In genomic region chr17:60604686-60605334, GRCh38 we compare ENCODE assay signal across 9 cellular contexts. TPM values are rescaled to one million over a fixed set of nuclear protein-coding genes. Genes with fewer than 3 reads are reported as not detected.
A peak's percentile ranks its signal among the peaks of the same experiment; 100 is the strongest.
DNase-seq lines count a peak whose midpoint lies in the region; ATAC-seq and TF ChIP-seq lines count a peak whose summit lies in the region.
"Had no signal": no experiment of that assay in that cellular context is flagged by ENCODE, and none has a peak within 500 bp of the region (broad histone marks: within the 10 kb centered on the region; RNA-seq: fewer than 3 reads in every experiment).

No MANE protein-coding gene starts in this region.

- H3K36me3 ChIP-seq in PC-9 (ENCODE audit: low read depth) = no peaks in the 10 kb centered on the region

- DNase-seq in GM04503 (ENCODE audit: low read depth) (peak; percentile 61), PC-9 (peak; percentile 25 to 76), retinal pigment epithelial cell (ENCODE audit: low read depth) (peak; percentile 78), NCI-H128 (lab: John Stamatoyannopoulos, UW; ENCODE audit: unreplicated experiment) (no peak)
- no peak for DNase-seq in activated T-helper 1 cell treated with anti-CD3 and anti-CD28 coated beads, Interleukin-12 subunit alpha, Interleukin-12 subunit beta, Interleukin-2, Interleukin-4 antibody, amounts not matched to agents 30 ng/mL and 10 ng/mL and 1 ng/mL, durations not matched to agents 14 hours and 24 hours and 36 hours (ENCODE audit: low spot score)
- no peak for DNase-seq in activated CD4-positive, alpha-beta T cell treated with anti-CD3 and anti-CD28 coated beads for 36 hours
- DNase-seq: NCI-H82 had no signal

- H2AFZ ChIP-seq in PC-9 = no peak overlapping the region

- H3F3A ChIP-seq in PC-9 (ENCODE audit: insufficient read depth, low read depth) = peaks cover 24% of the 10 kb centered on the region

- peaks cover 5% of the 10 kb centered on the region; the same call in 1 of the 2 replicates for H4K20me1 ChIP-seq in PC-9 (ENCODE audit: insufficient read depth)

- H3K4me1 Mint-ChIP-seq in activated T-helper 1 cell treated with anti-CD3 and anti-CD28 coated beads, Interleukin-12 subunit alpha, Interleukin-12 subunit beta, Interleukin-2, Interleukin-4 antibody, amounts not matched to agents 30 ng/mL and 10 ng/mL and 1 ng/mL, durations not matched to agents 14 hours and 24 hours and 36 hours (ENCODE audit: low read depth) = peaks cover 39% of the 10 kb centered on the region
- H3K4me1 Mint-ChIP-seq in activated CD4-positive, alpha-beta T cell treated with anti-CD3 and anti-CD28 coated beads for 36 hours = peaks cover 32% of the 10 kb centered on the region

- no peaks in the 10 kb centered on the region for H3K9me2 ChIP-seq in PC-9 (ENCODE audit: insufficient read depth)

- H3K36me3 Mint-ChIP-seq in activated T-helper 1 cell treated with anti-CD3 and anti-CD28 coated beads, Interleukin-12 subunit alpha, Interleukin-12 subunit beta, Interleukin-2, Interleukin-4 antibody, amounts not matched to agents 30 ng/mL and 10 ng/mL and 1 ng/mL, durations not matched to agents 14 hours and 24 hours and 36 hours (ENCODE audit: low read depth) = peaks cover 4% of the 10 kb centered on the region
- peaks cover 4% of the 10 kb centered on the region for H3K36me3 Mint-ChIP-seq in activated CD4-positive, alpha-beta T cell treated with anti-CD3 and anti-CD28 coated beads for 36 hours (ENCODE audit: low read depth)

- no TSS peak for BruUV-seq in PC-9 (replicated peaks; lab: Mats Ljungman, UMichigan)

- TF ChIP-seq POLR2A in GM18505 (IDR thresholded peaks at IDR 0.05; ENCODE audit: borderline replicate concordance, extremely low read depth, insufficient read depth, insufficient read length) = no peak

- peaks cover 93% of the 10 kb centered on the region for H3K79me2 ChIP-seq in PC-9 (ENCODE audit: low read depth)

- intact Hi-C loops in PC-9 (cut with micrococcal nuclease; ENCODE audit: unreplicated experiment) = loop anchor here (5.0 kb wide), 1 partner anchor 78 kb away; the partner anchor contains the start of gene APPBP2
- intact Hi-C loops in activated T-helper 1 cell treated with anti-CD3 and anti-CD28 coated beads, Interleukin-12 subunit alpha, Interleukin-12 subunit beta, Interleukin-2, Interleukin-4 antibody, amounts not matched to agents 30 ng/mL and 10 ng/mL and 1 ng/mL, durations not matched to agents 14 hours and 24 hours and 36 hours (cut with micrococcal nuclease) = no loop called here
- intact Hi-C loops in activated CD4-positive, alpha-beta T cell treated with anti-CD3 and anti-CD28 coated beads for 36 hours (cut with DNase I, micrococcal nuclease) = loop anchor here in 1 of 2 experiments (5.0 kb wide), 2 partner anchors 713 to 807 kb away; partner anchors contain the start of genes RPS6KB1 and TUBD1

- peak overlapping the region; percentile 13; the same call in 1 of the 2 replicates for H3K4me2 ChIP-seq in PC-9

- no peaks in the 10 kb centered on the region for H3K27me3 Mint-ChIP-seq in activated T-helper 1 cell treated with anti-CD3 and anti-CD28 coated beads, Interleukin-12 subunit alpha, Interleukin-12 subunit beta, Interleukin-2, Interleukin-4 antibody, amounts not matched to agents 30 ng/mL and 10 ng/mL and 1 ng/mL, durations not matched to agents 14 hours and 24 hours and 36 hours (ENCODE audit: insufficient read depth)
- H3K27me3 Mint-ChIP-seq in activated CD4-positive, alpha-beta T cell treated with anti-CD3 and anti-CD28 coated beads for 36 hours = no peaks in the 10 kb centered on the region

- peak overlapping the region; percentile 20; the same call in 1 of the 2 replicates for H3K27ac ChIP-seq in PC-9

- peaks cover 22% of the 10 kb centered on the region for H3K4me1 ChIP-seq in PC-9 (replicated peaks; ENCODE audit: insufficient read depth)

- no peak overlapping the region for H3K27ac Mint-ChIP-seq in activated T-helper 1 cell treated with anti-CD3 and anti-CD28 coated beads, Interleukin-12 subunit alpha, Interleukin-12 subunit beta, Interleukin-2, Interleukin-4 antibody, amounts not matched to agents 30 ng/mL and 10 ng/mL and 1 ng/mL, durations not matched to agents 14 hours and 24 hours and 36 hours
- H3K27ac Mint-ChIP-seq in activated CD4-positive, alpha-beta T cell treated with anti-CD3 and anti-CD28 coated beads for 36 hours = no peak overlapping the region

- H3K27me3 ChIP-seq in PC-9 (ENCODE audit: insufficient read depth, low read depth) = no peaks in the 10 kb centered on the region

- ATAC-seq in esophagus mucosa (peak; percentile 16), GM18505 (IDR thresholded peaks at IDR 0.05; ENCODE audit: unreplicated experiment) (no peak)
- ATAC-seq in activated CD4-positive, alpha-beta T cell treated with anti-CD3 and anti-CD28 coated beads for 36 hours = no peak

- H3K9me3 Mint-ChIP-seq in activated T-helper 1 cell treated with anti-CD3 and anti-CD28 coated beads, Interleukin-12 subunit alpha, Interleukin-12 subunit beta, Interleukin-2, Interleukin-4 antibody, amounts not matched to agents 30 ng/mL and 10 ng/mL and 1 ng/mL, durations not matched to agents 14 hours and 24 hours and 36 hours = no peaks in the 10 kb centered on the region
- no peaks in the 10 kb centered on the region for H3K9me3 Mint-ChIP-seq in activated CD4-positive, alpha-beta T cell treated with anti-CD3 and anti-CD28 coated beads for 36 hours (ENCODE audit: low read depth)

- CTCF ChIA-PET in PC-9 (lab: Charles Lee) = interaction anchor here (0.9 kb wide), 1 partner anchor 34 kb away, joined by 8 read pairs; no protein-coding TSS in a partner anchor
- CTCF ChIA-PET in activated CD4-positive, alpha-beta T cell treated with anti-CD3 and anti-CD28 coated beads for 36 hours (lab: Charles Lee) = interaction anchor here (0.6 to 2.4 kb wide), 7 partner anchors 11 to 79 kb away, joined by 3 to 6 read pairs (median 4); partner anchors contain the start of gene APPBP2

- H3K4me3 ChIP-seq in PC-9 = no peak overlapping the region
- no peak overlapping the region for H3K4me3 ChIP-seq in retinal pigment epithelial cell (ENCODE audit: low read length)

- H3K9me3 ChIP-seq in PC-9 (ENCODE audit: insufficient read depth, low read depth) = no peaks in the 10 kb centered on the region

- no peak for TF ChIP-seq CTCF in PC-9 (conservative IDR thresholded peaks at IDR 0.05)
- no peak for TF ChIP-seq CTCF in retinal pigment epithelial cell (conservative IDR thresholded peaks at IDR 0.05; ENCODE audit: low read depth, low read length)

- no peak overlapping the region for H3K4me3 Mint-ChIP-seq in activated T-helper 1 cell treated with anti-CD3 and anti-CD28 coated beads, Interleukin-12 subunit alpha, Interleukin-12 subunit beta, Interleukin-2, Interleukin-4 antibody, amounts not matched to agents 30 ng/mL and 10 ng/mL and 1 ng/mL, durations not matched to agents 14 hours and 24 hours and 36 hours
- H3K4me3 Mint-ChIP-seq in activated CD4-positive, alpha-beta T cell treated with anti-CD3 and anti-CD28 coated beads for 36 hours = no peak overlapping the region

- POLR2A ChIA-PET in PC-9 (lab: Charles Lee; ENCODE audit: unreplicated experiment) = no interaction called here
- POLR2A ChIA-PET in activated CD4-positive, alpha-beta T cell treated with anti-CD3 and anti-CD28 coated beads for 36 hours (lab: Charles Lee) = no interaction called here

RNA-seq across cellular contexts. Expression of gene PPM1D, which starts 4.8 kb away (rescaled TPM):
- total RNA-seq in PC-9 (2021) = 10.4 and 12.1 TPM in 2 replicates
- 9.5 TPM for total RNA-seq in esophagus mucosa
- 18.6 and 19.7 TPM in 2 replicates for total RNA-seq in activated T-helper 1 cell treated with anti-CD3 and anti-CD28 coated beads, Interleukin-12 subunit alpha, Interleukin-12 subunit beta, Interleukin-2, Interleukin-4 antibody, amounts not matched to agents 30 ng/mL and 10 ng/mL and 1 ng/mL, durations not matched to agents 14 hours and 24 hours and 36 hours
- total RNA-seq in activated CD4-positive, alpha-beta T cell treated with anti-CD3 and anti-CD28 coated beads for 36 hours = 1 to 10 TPM; 9.3 to 9.7 TPM

Comparison
In these comparisons a context has a peak if more than half of its experiments do, and no peak if none do; other contexts are left out.
1. DNase-seq: peak in GM04503 (single experiment), PC-9 (2 of 2) and retinal pigment epithelial cell (single experiment); none in activated T-helper 1 cell treated with anti-CD3 and anti-CD28 coated beads, Interleukin-12 subunit alpha, Interleukin-12 subunit beta, Interleukin-2, Interleukin-4 antibody, amounts not matched to agents 30 ng/mL and 10 ng/mL and 1 ng/mL, durations not matched to agents 14 hours and 24 hours and 36 hours (single experiment), activated CD4-positive, alpha-beta T cell treated with anti-CD3 and anti-CD28 coated beads for 36 hours (single experiment) and NCI-H128 (single experiment).